Comparison of ENCODE assay signal across 8 cellular contexts in genomic region chr2:168889635-168890005, GRCh38. TPM values are rescaled to one million over a fixed set of nuclear protein-coding genes. Genes with fewer than 3 reads are reported as not detected.
DNase-seq lines count a peak whose midpoint lies in the region; ATAC-seq and TF ChIP-seq lines count a peak whose summit lies in the region.

No MANE protein-coding gene starts in this region.

- no peaks in the 10 kb centered on the region for H3K9me3 ChIP-seq in MM.1S (replicated peaks; ENCODE audit: insufficient read depth, low read length)
- no peaks in the 10 kb centered on the region for H3K9me3 ChIP-seq in effector memory CD4-positive, alpha-beta T cell (ENCODE audit: control insufficient read depth, low read length)

- peak; percentile 8 for DNase-seq in MM.1S
- DNase-seq in effector memory CD4-positive, alpha-beta T cell, result no peak
- no peak for DNase-seq in COLO668 (lab: John Stamatoyannopoulos, UW; ENCODE audit: unreplicated experiment)
- DNase-seq in mucosa of gallbladder (ENCODE audit: low spot score), result no peak
- DNase-seq in effector CD4-positive, alpha-beta T cell, result no peak
- DNase-seq in GM10248 (ENCODE audit: extremely low spot score), result no peak

- H3K79me2 ChIP-seq in MM.1S (ENCODE audit: low read length), result peaks cover 20% of the 10 kb centered on the region

- POLR2A ChIA-PET in GM10248 (lab: Yijun Ruan, JAX), result no interaction called here

- no peaks in the 10 kb centered on the region for H3K9me2 ChIP-seq in MM.1S (replicated peaks; ENCODE audit: insufficient read depth, low read length)

- H3K4me3 ChIP-seq in MM.1S (ENCODE audit: low read length) (peak overlapping the region; percentile 74), rectal smooth muscle tissue (ENCODE audit: low read length) (peak overlapping the region; percentile 77)
- peak overlapping the region; percentile 65 for H3K4me3 ChIP-seq in effector memory CD4-positive, alpha-beta T cell (ENCODE audit: insufficient read depth, low read depth, low read length, poor library complexity, severe bottlenecking)

- no peaks in the 10 kb centered on the region for H4K20me1 ChIP-seq in MM.1S (ENCODE audit: insufficient read depth, low read length)

- no peaks in the 10 kb centered on the region for H3F3A ChIP-seq in MM.1S (ENCODE audit: insufficient read depth, low read length)

- H3K9ac ChIP-seq in MM.1S (ENCODE audit: low read length), result peak overlapping the region; percentile 76
- H3K9ac ChIP-seq in rectal smooth muscle tissue (ENCODE audit: low read length), result no peak overlapping the region

- peak; percentile 1 for ATAC-seq in GM19351 (IDR thresholded peaks at IDR 0.05; ENCODE audit: unreplicated experiment)

- H3K36me3 ChIP-seq in MM.1S (replicated peaks; ENCODE audit: insufficient read depth, low read length), result no peaks in the 10 kb centered on the region
- no peaks in the 10 kb centered on the region for H3K36me3 ChIP-seq in effector memory CD4-positive, alpha-beta T cell (ENCODE audit: control insufficient read depth, insufficient read depth, low read length)
- H3K36me3 ChIP-seq in rectal smooth muscle tissue (ENCODE audit: control insufficient read depth, insufficient read depth, low read length), result no peaks in the 10 kb centered on the region

- H3K27ac ChIP-seq in MM.1S (ENCODE audit: low read length) (peak overlapping the region; percentile 2; the same call in 1 of the 2 replicates), rectal smooth muscle tissue (ENCODE audit: low read depth, low read length) (no peak overlapping the region)
- no peak overlapping the region for H3K27ac ChIP-seq in effector memory CD4-positive, alpha-beta T cell (ENCODE audit: insufficient read depth, low read length, poor library complexity, severe bottlenecking)

- peak overlapping the region; percentile 89 for H3K4me2 ChIP-seq in MM.1S (ENCODE audit: low read depth, low read length)

- H3K4me1 ChIP-seq in MM.1S (ENCODE audit: low read length) (peaks cover 5% of the 10 kb centered on the region; the same call in 1 of the 2 replicates), rectal smooth muscle tissue (ENCODE audit: control insufficient read depth, insufficient read depth, low read length) (no peaks in the 10 kb centered on the region)
- H3K4me1 ChIP-seq in effector memory CD4-positive, alpha-beta T cell (ENCODE audit: control insufficient read depth, insufficient read depth, low read length, poor library complexity, severe bottlenecking), result peaks cover 4% of the 10 kb centered on the region

- TF ChIP-seq CTCF in MM.1S (IDR thresholded peaks at IDR 0.05; ENCODE audit: low read length), result no peak
- TF ChIP-seq CTCF in GM10248 (IDR thresholded peaks at IDR 0.05; ENCODE audit: control extremely low read depth, extremely low read depth, low read depth, missing control alignments), result no peak

- CTCF ChIA-PET in GM10248 (lab: Yijun Ruan, JAX), result no interaction called here

- H3K27me3 ChIP-seq in MM.1S (replicated peaks; ENCODE audit: insufficient read depth, low read length) (no peaks in the 10 kb centered on the region), rectal smooth muscle tissue (ENCODE audit: control insufficient read depth, insufficient read depth, low read length) (no peaks in the 10 kb centered on the region)
- H3K27me3 ChIP-seq in effector memory CD4-positive, alpha-beta T cell (replicated peaks; ENCODE audit: control insufficient read depth, insufficient read depth, low read length, poor library complexity, severe bottlenecking), result no peaks in the 10 kb centered on the region

- peak overlapping the region; percentile 85 for H2AFZ ChIP-seq in MM.1S (ENCODE audit: low read length)

RNA-seq across cellular contexts. Expression of gene SPC25, which starts 0.6 kb away (rescaled TPM):
- total RNA-seq in mucosa of gallbladder, result 0.49 TPM

RNA-seq across cellular contexts. Expression of gene G6PC2, which starts 11.5 kb away (rescaled TPM):
- not detected for total RNA-seq in mucosa of gallbladder
